10 cellular contexts compared by ENCODE assay signal in the genomic region with DNA sequence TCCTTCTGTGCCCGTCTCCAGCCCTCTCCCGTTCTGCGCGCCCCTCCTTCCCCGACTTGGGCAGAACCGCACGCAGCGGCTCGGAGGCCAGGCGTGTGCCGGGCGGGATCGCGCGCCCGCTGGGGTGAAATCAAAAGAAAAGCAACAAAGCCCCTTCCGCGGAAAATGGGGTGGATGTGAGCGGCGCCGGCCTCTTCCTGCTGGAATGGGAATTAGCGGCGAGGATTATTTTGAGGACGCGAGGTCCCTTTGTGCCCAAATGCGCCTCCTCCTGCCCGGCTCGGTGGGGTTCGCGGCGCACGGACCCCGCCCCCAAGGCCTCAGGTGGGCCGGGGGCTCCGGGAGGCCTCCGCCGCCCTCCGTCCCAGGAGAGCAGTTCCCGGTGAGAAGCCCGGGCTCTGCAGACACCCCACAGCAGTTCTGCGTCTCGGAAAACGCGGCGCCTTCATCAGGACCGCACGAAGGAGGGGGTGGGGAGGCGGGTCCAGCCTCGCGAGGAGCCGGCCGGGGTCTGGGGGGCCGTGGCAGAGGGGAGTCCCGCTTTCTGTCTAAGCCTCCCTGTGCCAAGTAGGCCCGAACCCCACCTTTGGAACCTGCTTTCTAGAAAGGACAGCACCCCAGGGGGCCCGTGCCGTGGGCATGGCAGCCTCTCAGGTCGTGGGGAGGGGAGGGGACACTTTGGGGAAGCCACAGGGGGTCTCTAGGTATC.
DNase-seq lines count a peak whose midpoint lies in the region; ATAC-seq and TF ChIP-seq lines count a peak whose summit lies in the region.
"Had no signal": no experiment of that assay in that cellular context is flagged by ENCODE, and none has a peak within 500 bp of the region (broad histone marks: within the 10 kb centered on the region; RNA-seq: fewer than 3 reads in every experiment).

No MANE protein-coding gene starts in this region.

- H3K27ac ChIP-seq in BLaER1 (no peak overlapping the region), IMR-90 (ENCODE audit: insufficient read depth, low read length) (no peak overlapping the region), neural cell (ENCODE audit: low read length) (peak overlapping the region; percentile 12), osteoblast (ENCODE audit: low read depth, low read length) (no peak overlapping the region)

- TF ChIP-seq RAD21 in IMR-90 (IDR thresholded peaks at IDR 0.05; ENCODE audit: low read length) (no peak), neural cell (conservative IDR thresholded peaks at IDR 0.05) (no peak)

- no peaks in the 10 kb centered on the region for H3K9me2 ChIP-seq in neural cell (ENCODE audit: insufficient read depth, low read length)

- H3K4ac ChIP-seq in IMR-90 (ENCODE audit: low read depth, low read length), result no peak overlapping the region

- H3K9me3 ChIP-seq in BLaER1 (no peaks in the 10 kb centered on the region), IMR-90 (ENCODE audit: control insufficient read depth, insufficient read depth, low read length) (no peaks in the 10 kb centered on the region), neural cell (ENCODE audit: low read length) (no peaks in the 10 kb centered on the region), osteoblast (ENCODE audit: low read depth, low read length) (no peaks in the 10 kb centered on the region)

- peaks cover 4% of the 10 kb centered on the region; the same call in 1 of the 2 replicates for H3K9me1 ChIP-seq in IMR-90 (ENCODE audit: insufficient read depth, low read length)

- H3K18ac ChIP-seq in IMR-90 (ENCODE audit: low read depth, low read length), result no peak overlapping the region

- H4K8ac ChIP-seq in IMR-90 (ENCODE audit: low read depth in 2 of 2, low read length in 2 of 2), result no peak overlapping the region

- H3K4me1 ChIP-seq in BLaER1 (peaks cover 81% of the 10 kb centered on the region), IMR-90 (ENCODE audit: control insufficient read depth, insufficient read depth, low read length) (peaks cover 3% of the 10 kb centered on the region; the same call in 1 of the 2 replicates), osteoblast (ENCODE audit: insufficient read depth, low read length) (peaks cover 8% of the 10 kb centered on the region)

- H3K79me2 ChIP-seq in neural cell (replicated peaks; ENCODE audit: insufficient read depth, low read length) (no peaks in the 10 kb centered on the region), osteoblast (ENCODE audit: insufficient read depth, low read length) (no peaks in the 10 kb centered on the region)

- BruUV-seq in IMR-90 (replicated peaks; lab: Mats Ljungman, UMichigan), result no TSS peak

- H3K36me3 ChIP-seq in BLaER1, result no peaks in the 10 kb centered on the region
- no peaks in the 10 kb centered on the region for H3K36me3 ChIP-seq in IMR-90 (ENCODE audit: control insufficient read depth, insufficient read depth, low read length)
- H3K36me3 ChIP-seq in neural cell (ENCODE audit: insufficient read depth, low read length), result no peaks in the 10 kb centered on the region
- no peaks in the 10 kb centered on the region for H3K36me3 ChIP-seq in osteoblast (ENCODE audit: insufficient read depth, low read length)

- no peak for TF ChIP-seq POLR2A in IMR-90 (IDR thresholded peaks at IDR 0.05; ENCODE audit: low read depth, low read length)

- no peak overlapping the region for H3K23ac ChIP-seq in IMR-90 (ENCODE audit: low read depth, low read length)

- peak overlapping the region; percentile 73 for H3K4me2 ChIP-seq in BLaER1
- peak overlapping the region; percentile 58 for H3K4me2 ChIP-seq in IMR-90 (ENCODE audit: low read depth, low read length)
- peak overlapping the region; percentile 24 for H3K4me2 ChIP-seq in neural cell (ENCODE audit: low read length)
- no peak overlapping the region for H3K4me2 ChIP-seq in osteoblast (ENCODE audit: insufficient read depth, low read length)

- peak overlapping the region; percentile 75 for H2AFZ ChIP-seq in IMR-90 (replicated peaks; ENCODE audit: low read length, poor library complexity)
- peak overlapping the region; percentile 36 for H2AFZ ChIP-seq in neural cell (ENCODE audit: low read depth, low read length)
- no peak overlapping the region for H2AFZ ChIP-seq in osteoblast (ENCODE audit: low read length)

- H2AK9ac ChIP-seq in IMR-90 (replicated peaks; ENCODE audit: low read depth, low read length, poor library complexity), result no peak overlapping the region

- H3K9ac ChIP-seq in BLaER1 (no peak overlapping the region), IMR-90 (ENCODE audit: low read depth, low read length) (no peak overlapping the region), neural cell (ENCODE audit: low read length) (peak overlapping the region; percentile 76)

- no peaks in the 10 kb centered on the region for H3K79me1 ChIP-seq in IMR-90 (ENCODE audit: low read depth in 1 of 2, low read length in 2 of 2)

- no peak overlapping the region for H4K91ac ChIP-seq in IMR-90 (ENCODE audit: insufficient read depth, low read depth, low read length)

- peak; percentile 12 for TF ChIP-seq EP300 in neural cell (conservative IDR thresholded peaks at IDR 0.05; ENCODE audit: poor library complexity, severe bottlenecking)

- dilution Hi-C loops in IMR-90 (cut with HindIII; ENCODE audit: low sequenced_read_pairs, unreplicated experiment), result no loop called here

- CTCF ChIA-PET in IMR-90 (lab: Yijun Ruan, JAX), result no interaction called here

- POLR2A ChIA-PET in IMR-90 (lab: Charles Lee; ENCODE audit: unreplicated experiment), result no interaction called here

- H4K5ac ChIP-seq in IMR-90 (ENCODE audit: low read depth, low read length), result no peak overlapping the region

- no peak overlapping the region for H2AK5ac ChIP-seq in IMR-90 (ENCODE audit: low read depth, low read length)

- H2BK5ac ChIP-seq in IMR-90 (ENCODE audit: low read depth, low read length, poor library complexity, severe bottlenecking), result no peak overlapping the region

- no peak overlapping the region for H3K14ac ChIP-seq in IMR-90 (replicated peaks; ENCODE audit: low read depth, low read length)

- no peak overlapping the region for H3K56ac ChIP-seq in IMR-90 (ENCODE audit: extremely low read depth, insufficient read depth, low read length)

- intact Hi-C loops in IMR-90 (cut with micrococcal nuclease), result no loop called here

- no peak overlapping the region for H2BK15ac ChIP-seq in IMR-90 (ENCODE audit: low read depth, low read length)

- TF ChIP-seq CTCF in IMR-90 (conservative IDR thresholded peaks at IDR 0.05; ENCODE audit: low read depth, low read length) (no peak), neural cell (IDR thresholded peaks at IDR 0.05; ENCODE audit: poor library complexity, severe bottlenecking) (no peak), osteoblast (IDR thresholded peaks at IDR 0.05; ENCODE audit: extremely low read depth, low read depth, low read length) (no peak)

- in situ Hi-C loops in IMR-90 (cut with MboI; ENCODE audit: low sequenced_read_pairs), result no loop called here

- peaks cover 21% of the 10 kb centered on the region for H4K20me1 ChIP-seq in BLaER1
- no peaks in the 10 kb centered on the region for H4K20me1 ChIP-seq in IMR-90 (ENCODE audit: insufficient read depth, low read length)
- no peaks in the 10 kb centered on the region for H4K20me1 ChIP-seq in neural cell (ENCODE audit: insufficient read depth)
- no peaks in the 10 kb centered on the region for H4K20me1 ChIP-seq in osteoblast (ENCODE audit: insufficient read depth, low read length)

- H3K27me3 ChIP-seq in BLaER1 (peaks cover 50% of the 10 kb centered on the region), IMR-90 (ENCODE audit: control insufficient read depth, insufficient read depth, low read length) (peaks cover 49% of the 10 kb centered on the region), neural cell (ENCODE audit: insufficient read depth, low read depth, low read length) (no peaks in the 10 kb centered on the region), osteoblast (ENCODE audit: insufficient read depth, low read length) (peaks cover 40% of the 10 kb centered on the region)

- ATAC-seq in IMR-90 (ENCODE audit: low read depth), result peak; percentile 22; the same call in 1 of the 2 replicates
- ATAC-seq in GM21515 (IDR thresholded peaks at IDR 0.05; ENCODE audit: unreplicated experiment), result no peak
- ATAC-seq in HG03457 (IDR thresholded peaks at IDR 0.05; ENCODE audit: unreplicated experiment), result no peak

- DNase-seq in IMR-90 (no peak), ecto neural progenitor cell (ENCODE audit: low spot score) (peak; percentile 84), osteoblast (ENCODE audit: insufficient read length, low spot score, missing footprints) (no peak), kidney tubule cell (ENCODE audit: low spot score) (no peak)
- DNase-seq: activated CD4-positive, CD25-positive, alpha-beta regulatory T cell treated with anti-CD3 and anti-CD28 coated beads, Interleukin-2, amount 50 U/mL, for 72 hours; OCI-M1 had no signal

- peak overlapping the region; percentile 50; the same call in 1 of the 2 replicates for H3K4me3 ChIP-seq in BLaER1
- H3K4me3 ChIP-seq in IMR-90 (ENCODE audit: insufficient read depth, low read depth, low read length), result peak overlapping the region; percentile 34
- peak overlapping the region; percentile 71 for H3K4me3 ChIP-seq in neural cell (ENCODE audit: low read length)
- no peak overlapping the region for H3K4me3 ChIP-seq in osteoblast (ENCODE audit: insufficient read depth, low read length)

- no peak overlapping the region for H2BK120ac ChIP-seq in IMR-90 (ENCODE audit: low read depth, low read length)

- 0% methylated on average over 4 of the region's 58 CpGs; no CpG with 5 or more reads in 1 of the 2 experiments for WGBS in IMR-90 (ENCODE audit: extremely low coverage in 2 of 2, insufficient read length in 1 of 2), 2 experiments

- H3F3A ChIP-seq in neural cell (ENCODE audit: insufficient read depth, low read length, poor library complexity, severe bottlenecking), result no peaks in the 10 kb centered on the region

- H2BK20ac ChIP-seq in IMR-90 (ENCODE audit: low read depth, low read length), result no peak overlapping the region

TF ChIP-seq in IMR-90, 13 proteins besides CTCF, POLR2A, EP300 and RAD21 (continues in another document):
- TF ChIP-seq RCOR1 (IDR thresholded peaks at IDR 0.05; ENCODE audit: insufficient replicate concordance, low read length) (no peak), MAFK (IDR thresholded peaks at IDR 0.05; ENCODE audit: low read depth, low read length) (no peak), BHLHE40 (IDR thresholded peaks at IDR 0.05; ENCODE audit: low read depth, low read length) (no peak), FOS (IDR thresholded peaks at IDR 0.05; ENCODE audit: low read depth, low read length) (no peak), SMC3 (IDR thresholded peaks at IDR 0.05; ENCODE audit: low read depth, low read length) (no peak), CHD1 (IDR thresholded peaks at IDR 0.05; ENCODE audit: low read depth, low read length) (no peak)

TF ChIP-seq in neural cell, 6 proteins besides CTCF, POLR2A, EP300 and RAD21 (continues in another document):
- TF ChIP-seq EZH2 (IDR thresholded peaks at IDR 0.05; ENCODE audit: borderline replicate concordance, insufficient read depth, low read length, poor library complexity, severe bottlenecking) (no peak), SMC3 (conservative IDR thresholded peaks at IDR 0.05; ENCODE audit: poor library complexity) (no peak), TAF1 (IDR thresholded peaks at IDR 0.05; ENCODE audit: low read depth) (no peak), POLR2AphosphoS5 (IDR thresholded peaks at IDR 0.05) (no peak), MXI1 (conservative IDR thresholded peaks at IDR 0.05; ENCODE audit: poor library complexity, severe bottlenecking) (no peak)
